ENCODE assay signal across 12 cellular contexts in genomic region chr19:45484273-45484945, GRCh38. TPM values are rescaled to one million over a fixed set of nuclear protein-coding genes. Genes with fewer than 3 reads are reported as not detected.
DNase-seq lines count a peak whose midpoint lies in the region; ATAC-seq and TF ChIP-seq lines count a peak whose summit lies in the region.
"Had no signal": no experiment of that assay in that cellular context is flagged by ENCODE, and none has a peak within 500 bp of the region (broad histone marks: within the 10 kb centered on the region; RNA-seq: fewer than 3 reads in every experiment).

No MANE protein-coding gene starts in this region.

- H3K4me3 ChIP-seq in brain microvascular endothelial cell (ENCODE audit: low read depth, low read length) = no peak overlapping the region

- peaks cover 4% of the 10 kb centered on the region for H3K27me3 Mint-ChIP-seq in nephron (ENCODE audit: low read depth)
- H3K27me3 Mint-ChIP-seq: central memory CD8-positive, alpha-beta T cell had no signal

- H3K27me3 ChIP-seq in brain microvascular endothelial cell (replicated peaks) = no peaks in the 10 kb centered on the region
- H3K27me3 ChIP-seq: right atrium auricular region had no signal

- ATAC-seq in HG03280 (IDR thresholded peaks at IDR 0.05; ENCODE audit: unreplicated experiment) (no peak), HG03095 (IDR thresholded peaks at IDR 0.05; ENCODE audit: unreplicated experiment) (no peak)

- H3K9me3 Mint-ChIP-seq in nephron = no peaks in the 10 kb centered on the region
- H3K9me3 Mint-ChIP-seq: activated naive CD4-positive, alpha-beta T cell treated with anti-CD3 and anti-CD28 coated beads, Interleukin-2, amount 10 ng/mL, durations not matched to agents 7 days and 5 days; central memory CD8-positive, alpha-beta T cell had no signal

- no peaks in the 10 kb centered on the region for H3K36me3 ChIP-seq in brain microvascular endothelial cell (replicated peaks)
- H3K36me3 ChIP-seq: right atrium auricular region had no signal

- H3K36me3 Mint-ChIP-seq in nephron (ENCODE audit: low read depth) = no peaks in the 10 kb centered on the region
- H3K36me3 Mint-ChIP-seq: activated naive CD4-positive, alpha-beta T cell treated with anti-CD3 and anti-CD28 coated beads, Interleukin-2, amount 10 ng/mL, durations not matched to agents 7 days and 5 days had no signal

- peak; percentile 49 for DNase-seq in EH (ENCODE audit: low read depth)
- DNase-seq in M059J (ENCODE audit: low read depth) = peak; percentile 31
- DNase-seq in brain microvascular endothelial cell = peak; percentile 28
- no peak for DNase-seq in NCI-H2029 (lab: John Stamatoyannopoulos, UW)
- no peak for DNase-seq in amniotic stem cell (lab: John Stamatoyannopoulos, UW)

- H3K27ac ChIP-seq in brain microvascular endothelial cell = no peak overlapping the region

- H3K4me3 Mint-ChIP-seq in nephron = peak overlapping the region; percentile 56 to 95 (median 65)

- TF ChIP-seq CTCF in brain microvascular endothelial cell (IDR thresholded peaks at IDR 0.05; ENCODE audit: low read depth, low read length, missing control alignments) = no peak
- TF ChIP-seq CTCF in nephron (IDR thresholded peaks at IDR 0.05; ENCODE audit: unreplicated experiment in 3 of 3) = no peak

- H3K4me1 Mint-ChIP-seq in nephron = no peaks in the 10 kb centered on the region

- in situ Hi-C loops in brain microvascular endothelial cell (cut with HindIII; ENCODE audit: low pct_ligation_motif_present, low sequenced_read_pairs) = no loop called here

- no peak overlapping the region for H3K27ac Mint-ChIP-seq in nephron
- H3K27ac Mint-ChIP-seq: activated naive CD4-positive, alpha-beta T cell treated with anti-CD3 and anti-CD28 coated beads, Interleukin-2, amount 10 ng/mL, durations not matched to agents 7 days and 5 days had no signal

RNA-seq across cellular contexts. Expression of gene RTN2, which starts 12.4 kb away (rescaled TPM):
- 3.5 and 4.2 TPM in 2 replicates for total RNA-seq in M059J (2014; rRNA removed; shearing (Covaris generic))

RNA-seq across cellular contexts. Expression of gene PPM1N, which starts 13.8 kb away (rescaled TPM):
- total RNA-seq in M059J (2014; rRNA removed; shearing (Covaris generic)) = 0.64 TPM in 1 of 2 replicates, not detected in the other
- total RNA-seq: lung microvascular endothelial cell had no signal

RNA-seq across cellular contexts. Expression of gene FOSB, which starts 16.6 kb away (rescaled TPM):
- total RNA-seq in M059J (2014; rRNA removed; shearing (Covaris generic)) = 4.3 and 5.5 TPM in 2 replicates

RNA-seq across cellular contexts. Expression of gene VASP, which starts 22.9 kb away (rescaled TPM):
- 91.6 and 97.7 TPM in 2 replicates for total RNA-seq in M059J (2014; rRNA removed; shearing (Covaris generic))

Comparison
In these comparisons a context has a peak if more than half of its experiments do, and no peak if none do; other contexts are left out.
1. DNase-seq: peak in EH (single experiment), M059J (single experiment) and brain microvascular endothelial cell (single experiment); none in NCI-H2029 (single experiment) and amniotic stem cell (single experiment).